ENCODE assay signal across 9 cellular contexts in the genomic region with DNA sequence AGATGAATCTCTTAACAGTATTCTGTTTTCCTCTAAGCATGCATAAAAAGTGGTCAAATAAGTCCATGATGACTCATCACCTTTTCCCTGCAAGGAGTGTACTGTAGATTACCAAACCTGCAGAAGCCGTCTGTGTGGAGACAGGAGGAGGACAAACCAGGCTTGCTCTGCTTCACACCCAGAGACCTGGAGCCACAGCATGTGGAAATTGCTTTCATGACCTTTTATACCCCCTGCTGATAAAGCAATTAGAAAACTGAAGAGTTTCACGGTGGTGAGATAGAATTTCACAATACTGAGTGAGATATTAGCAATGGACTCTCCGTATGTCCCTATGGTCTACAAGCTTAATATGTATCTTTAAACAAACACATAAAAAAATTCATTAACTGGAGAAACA. TPM values are rescaled to one million over a fixed set of nuclear protein-coding genes. Genes with fewer than 3 reads are reported as not detected.
A peak's percentile ranks its signal among the peaks of the same experiment; 100 is the strongest.
DNase-seq lines count a peak whose midpoint lies in the region; ATAC-seq and TF ChIP-seq lines count a peak whose summit lies in the region.
"Had no signal": no experiment of that assay in that cellular context is flagged by ENCODE, and none has a peak within 500 bp of the region (broad histone marks: within the 10 kb centered on the region; RNA-seq: fewer than 3 reads in every experiment).

No MANE protein-coding gene starts in this region.

- no peaks in the 10 kb centered on the region for H3K79me2 ChIP-seq in smooth muscle cell (ENCODE audit: low read depth)

- H3K27me3 ChIP-seq in esophagus squamous epithelium (no peaks in the 10 kb centered on the region), smooth muscle cell (ENCODE audit: low read depth) (no peaks in the 10 kb centered on the region), tibial artery (no peaks in the 10 kb centered on the region)

- peaks cover 4 to 44% (median 16%) of the 10 kb centered on the region in 3 donors for H3K36me3 ChIP-seq in esophagus squamous epithelium
- no peaks in the 10 kb centered on the region for H3K36me3 ChIP-seq in smooth muscle cell (ENCODE audit: low read depth)
- peaks cover 24 to 52% (median 37%) of the 10 kb centered on the region in 3 donors for H3K36me3 ChIP-seq in tibial artery

- peak overlapping the region; percentile 33 to 77 (median 72) for H3K27ac ChIP-seq in esophagus squamous epithelium
- H3K27ac ChIP-seq in smooth muscle cell (ENCODE audit: low read depth), result peak overlapping the region; percentile 22
- H3K27ac ChIP-seq in tibial artery, result no peak overlapping the region

- no peak overlapping the region for H3K4me3 ChIP-seq in esophagus squamous epithelium
- H3K4me3 ChIP-seq in smooth muscle cell, result no peak overlapping the region
- no peak overlapping the region for H3K4me3 ChIP-seq in tibial artery

- CTCF ChIA-PET in activated naive CD4-positive, alpha-beta T cell treated with anti-CD3 and anti-CD28 coated beads for 36 hours (lab: Charles Lee), result no interaction called here

- no peak for TF ChIP-seq POLR2A in esophagus squamous epithelium (IDR thresholded peaks at IDR 0.05)

- no peak for DNase-seq in activated naive CD4-positive, alpha-beta T cell treated with anti-CD3 and anti-CD28 coated beads for 36 hours
- DNase-seq in activated naive CD4-positive, alpha-beta T cell treated with anti-CD3 and anti-CD28 coated beads, Interleukin-2, amount 50 U/mL, for 72 hours (ENCODE audit: low spot score in 2 of 2), result no peak
- DNase-seq in NCI-H69 (lab: John Stamatoyannopoulos, UW), result peak; percentile 71
- no peak for DNase-seq in esophagus squamous epithelium (lab: John Stamatoyannopoulos, UW)
- no peak for DNase-seq in smooth muscle cell (lab: John Stamatoyannopoulos, UW; ENCODE audit: unreplicated experiment)
- no peak for DNase-seq in tibial artery
- DNase-seq: stimulated activated CD8-positive, alpha-beta memory T cell treated with anti-CD3 and anti-CD28 coated beads, Interleukin-4, amount 100 ng/mL, for 48 hours had no signal

- peaks cover 6% of the 10 kb centered on the region for H3K4me1 Mint-ChIP-seq in activated naive CD4-positive, alpha-beta T cell treated with anti-CD3 and anti-CD28 coated beads for 36 hours (ENCODE audit: low read depth)

- H3K27ac Mint-ChIP-seq in activated naive CD4-positive, alpha-beta T cell treated with anti-CD3 and anti-CD28 coated beads for 36 hours, result peak overlapping the region; percentile 16
- H3K27ac Mint-ChIP-seq in activated naive CD4-positive, alpha-beta T cell treated with anti-CD3 and anti-CD28 coated beads, Interleukin-2, amount 50 U/mL, for 72 hours, result no peak overlapping the region

- TF ChIP-seq CTCF in esophagus squamous epithelium (IDR thresholded peaks at IDR 0.05), result no peak
- no peak for TF ChIP-seq CTCF in smooth muscle cell (IDR thresholded peaks at IDR 0.05; ENCODE audit: borderline replicate concordance, insufficient read depth, poor library complexity, severe bottlenecking)
- no peak for TF ChIP-seq CTCF in tibial artery (IDR thresholded peaks at IDR 0.05)

- H3K27me3 Mint-ChIP-seq in activated naive CD4-positive, alpha-beta T cell treated with anti-CD3 and anti-CD28 coated beads for 36 hours (ENCODE audit: low read depth), result no peaks in the 10 kb centered on the region

- H3K4me1 ChIP-seq in esophagus squamous epithelium (peaks cover 4 to 43% (median 26%) of the 10 kb centered on the region in 3 donors), smooth muscle cell (ENCODE audit: low read depth) (no peaks in the 10 kb centered on the region), tibial artery (no peaks in the 10 kb centered on the region)

- H3F3A ChIP-seq in smooth muscle cell (ENCODE audit: low read depth), result no peaks in the 10 kb centered on the region

- H2AFZ ChIP-seq in smooth muscle cell (ENCODE audit: low read depth), result no peak overlapping the region

- H3K4me3 Mint-ChIP-seq in activated naive CD4-positive, alpha-beta T cell treated with anti-CD3 and anti-CD28 coated beads for 36 hours, result no peak overlapping the region

- no peak overlapping the region for H3K9ac ChIP-seq in smooth muscle cell (ENCODE audit: low read depth)

- H3K9me3 Mint-ChIP-seq in activated naive CD4-positive, alpha-beta T cell treated with anti-CD3 and anti-CD28 coated beads for 36 hours, result no peaks in the 10 kb centered on the region
- H3K9me3 Mint-ChIP-seq in activated naive CD4-positive, alpha-beta T cell treated with anti-CD3 and anti-CD28 coated beads, Interleukin-2, amount 50 U/mL, for 72 hours, result no peaks in the 10 kb centered on the region

- peak overlapping the region; percentile 3 for H3K4me2 ChIP-seq in smooth muscle cell

- no peak for ATAC-seq in activated naive CD4-positive, alpha-beta T cell treated with anti-CD3 and anti-CD28 coated beads, Interleukin-2, amount 50 U/mL, for 72 hours
- ATAC-seq in GM19467 (IDR thresholded peaks at IDR 0.05; ENCODE audit: unreplicated experiment) (no peak), GM18868 (IDR thresholded peaks at IDR 0.05; ENCODE audit: unreplicated experiment) (no peak)

- H3K9me3 ChIP-seq in esophagus squamous epithelium (no peaks in the 10 kb centered on the region), smooth muscle cell (replicated peaks; ENCODE audit: low read depth) (no peaks in the 10 kb centered on the region), tibial artery (no peaks in the 10 kb centered on the region)

- peaks cover 30% of the 10 kb centered on the region for H3K36me3 Mint-ChIP-seq in activated naive CD4-positive, alpha-beta T cell treated with anti-CD3 and anti-CD28 coated beads for 36 hours (ENCODE audit: low read depth)
- H3K36me3 Mint-ChIP-seq in activated naive CD4-positive, alpha-beta T cell treated with anti-CD3 and anti-CD28 coated beads, Interleukin-2, amount 50 U/mL, for 72 hours, result peaks cover 6 to 10% of the 10 kb centered on the region in 2 donors

- 27 to 31% methylated on average over 3 of the region's 3 CpGs for WGBS in esophagus squamous epithelium, 2 donors
- 13% methylated on average over 3 of the region's 3 CpGs for WGBS in smooth muscle cell (ENCODE audit: low lambda C conversion rate)

- intact Hi-C loops in activated naive CD4-positive, alpha-beta T cell treated with anti-CD3 and anti-CD28 coated beads for 36 hours (cut with micrococcal nuclease), result no loop called here
- intact Hi-C loops in esophagus squamous epithelium (cut with DNase I), result no loop called here
- intact Hi-C loops in tibial artery (cut with DNase I; ENCODE audit: low total_unique reads), result no loop called here

- H4K20me1 ChIP-seq in smooth muscle cell (ENCODE audit: low read depth), result peaks cover 4% of the 10 kb centered on the region

RNA-seq across cellular contexts. Expression of a gene that starts 9.4 kb away (rescaled TPM):
- total RNA-seq in activated naive CD4-positive, alpha-beta T cell treated with anti-CD3 and anti-CD28 coated beads for 36 hours, result under 1 TPM; 0.29 to 0.47 TPM
- under 1 TPM in 1 of 2 donors, not detected in 1; 0.32 TPM for total RNA-seq in activated naive CD4-positive, alpha-beta T cell treated with anti-CD3 and anti-CD28 coated beads, Interleukin-2, amount 50 U/mL, for 72 hours
- total RNA-seq in esophagus squamous epithelium, result under 1 TPM in 3 of 4 donors, not detected in 1; 0.38 to 0.83 (median 0.70) TPM
- 1.0 TPM in 1 of 2 replicates, not detected in the other for total RNA-seq in smooth muscle cell
- 0.83 TPM in 1 of 2 replicates, not detected in the other for polyA plus RNA-seq in smooth muscle cell

RNA-seq across cellular contexts. Expression of a gene that starts 13.1 kb away (rescaled TPM):
- 10 to 100 TPM; 34.2 to 36.1 TPM for total RNA-seq in activated naive CD4-positive, alpha-beta T cell treated with anti-CD3 and anti-CD28 coated beads for 36 hours
- 10 to 100 TPM; 34.4 to 41.0 TPM for total RNA-seq in activated naive CD4-positive, alpha-beta T cell treated with anti-CD3 and anti-CD28 coated beads, Interleukin-2, amount 50 U/mL, for 72 hours
- total RNA-seq in esophagus squamous epithelium, result 10 to 100 TPM; 14.9 to 40.4 (median 26.0) TPM
- total RNA-seq in smooth muscle cell, result 18.6 and 27.6 TPM in 2 replicates
- polyA plus RNA-seq in smooth muscle cell, result 30.0 and 35.2 TPM in 2 replicates

RNA-seq across cellular contexts. Expression of a gene that starts 15.6 kb away (rescaled TPM):
- total RNA-seq in activated naive CD4-positive, alpha-beta T cell treated with anti-CD3 and anti-CD28 coated beads for 36 hours, result 10 to 100 TPM; 15.8 to 17.2 TPM
- total RNA-seq in activated naive CD4-positive, alpha-beta T cell treated with anti-CD3 and anti-CD28 coated beads, Interleukin-2, amount 50 U/mL, for 72 hours, result 10 to 100 TPM; 22.3 to 22.7 TPM
- 10 to 100 TPM in 3 of 4 donors, 1 to 10 TPM in 1; 9.4 to 22.9 (median 15.2) TPM for total RNA-seq in esophagus squamous epithelium
- total RNA-seq in smooth muscle cell, result 8.2 and 14.2 TPM in 2 replicates
- polyA plus RNA-seq in smooth muscle cell, result 15.2 and 23.1 TPM in 2 replicates

RNA-seq across cellular contexts. Expression of a gene that starts 29.0 kb away (rescaled TPM):
- 10 to 100 TPM; 21.5 to 23.4 TPM for total RNA-seq in activated naive CD4-positive, alpha-beta T cell treated with anti-CD3 and anti-CD28 coated beads for 36 hours
- total RNA-seq in activated naive CD4-positive, alpha-beta T cell treated with anti-CD3 and anti-CD28 coated beads, Interleukin-2, amount 50 U/mL, for 72 hours, result 10 to 100 TPM in 1 of 2 donors, 1 to 10 TPM in 1; 8.6 to 16.7 TPM
- total RNA-seq in esophagus squamous epithelium (10 to 100 TPM in 1 of 4 donors, 1 to 10 TPM in 3; 5.6 to 15.7 (median 6.1) TPM), smooth muscle cell (7.6 and 102 TPM in 2 replicates)
- polyA plus RNA-seq in smooth muscle cell, result 15.3 and 16.3 TPM in 2 replicates

Comparison
In these comparisons a context has a peak if more than half of its experiments do, and no peak if none do; other contexts are left out.
1. H3K27ac ChIP-seq: peak in esophagus squamous epithelium (4 of 4) and smooth muscle cell (single experiment); none in tibial artery (0 of 2).